In the genomic region with DNA sequence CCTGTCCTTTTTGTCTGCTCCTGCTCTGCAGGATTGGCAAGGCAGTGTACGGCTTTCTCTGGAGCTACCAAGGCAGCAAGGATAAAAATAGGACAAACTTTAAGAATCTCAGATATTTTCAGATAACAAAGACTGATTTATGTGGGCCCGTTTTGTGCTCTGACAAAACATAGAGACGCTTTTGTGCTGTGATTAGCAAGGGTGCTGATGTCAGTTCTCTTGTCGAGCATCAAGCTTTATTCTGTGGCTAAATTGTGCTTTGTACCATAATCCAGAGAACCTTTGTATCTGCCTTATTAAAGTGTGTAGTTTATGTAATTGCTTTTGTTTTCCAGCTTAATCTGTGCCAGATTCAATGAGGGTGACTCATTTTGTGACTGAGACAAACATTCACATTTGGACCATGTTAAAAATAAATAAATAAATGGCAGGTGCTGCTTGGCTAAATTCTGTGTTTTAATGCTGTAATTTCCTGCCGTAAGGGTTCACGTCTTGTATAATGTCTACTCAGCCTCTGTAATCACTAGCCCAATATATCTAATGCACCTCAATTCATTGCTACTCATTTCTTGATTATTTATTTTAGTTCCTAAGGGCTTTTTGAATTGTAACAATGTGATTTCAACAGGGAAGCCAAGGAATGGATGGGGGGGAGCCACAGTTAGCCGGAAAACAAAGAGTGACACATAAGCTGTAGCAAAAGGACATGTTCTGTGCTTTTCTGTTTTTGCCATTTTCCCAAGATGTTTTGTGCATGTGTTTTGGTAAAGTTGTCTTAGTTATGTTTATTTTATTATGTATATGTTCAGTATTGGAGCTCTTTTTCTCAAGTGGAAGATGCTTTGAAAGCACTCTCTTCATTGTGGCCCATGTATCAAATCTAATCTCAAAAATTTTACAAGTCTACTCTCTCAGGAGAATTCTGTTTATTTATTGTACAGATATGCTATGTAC, we compare ENCODE assay signal across 11 cellular contexts.
DNase-seq lines count a peak whose midpoint lies in the region; ATAC-seq, FAIRE-seq and TF ChIP-seq lines count a peak whose summit lies in the region.
"Had no signal": no experiment of that assay in that cellular context is flagged by ENCODE, and none has a peak within 500 bp of the region (broad histone marks: within the 10 kb centered on the region; RNA-seq: fewer than 3 reads in every experiment).

No MANE protein-coding gene starts in this region.

- no peaks in the 10 kb centered on the region for H3K27me3 ChIP-seq in colonic mucosa
- no peaks in the 10 kb centered on the region for H3K27me3 ChIP-seq in lung (ENCODE audit: control insufficient read depth, insufficient read depth)
- H3K27me3 ChIP-seq in thoracic aorta (replicated peaks; ENCODE audit: insufficient read depth), result no peaks in the 10 kb centered on the region
- H3K27me3 ChIP-seq in small intestine (ENCODE audit: control insufficient read depth in 2 of 2, insufficient read depth in 2 of 2, low read length in 2 of 2), result no peaks in the 10 kb centered on the region

- TF ChIP-seq CTCF in colonic mucosa (IDR thresholded peaks at IDR 0.05) (no peak), lung (IDR thresholded peaks at IDR 0.05; ENCODE audit: control extremely low read depth, extremely low read depth) (no peak), thoracic aorta (IDR thresholded peaks at IDR 0.05) (no peak)

- TF ChIP-seq POLR2A in GM12891 (IDR thresholded peaks at IDR 0.05; ENCODE audit: low read depth, low read length), result no peak

- no peaks in the 10 kb centered on the region for H3K36me3 ChIP-seq in colonic mucosa
- peaks cover 1 to 2% of the 10 kb centered on the region in 2 donors for H3K36me3 ChIP-seq in lung (ENCODE audit: control insufficient read depth in 2 of 2, insufficient read depth in 2 of 2, low read length in 2 of 2)
- H3K36me3 ChIP-seq in thoracic aorta, result peaks cover 4% of the 10 kb centered on the region
- no peaks in the 10 kb centered on the region for H3K36me3 ChIP-seq in small intestine (ENCODE audit: control insufficient read depth in 2 of 2, insufficient read depth in 2 of 2, low read length in 2 of 2)

- H3K4me1 ChIP-seq in colonic mucosa, result peaks cover 8% of the 10 kb centered on the region
- peaks cover 3 to 37% of the 10 kb centered on the region in 2 donors for H3K4me1 ChIP-seq in lung (ENCODE audit: control insufficient read depth in 2 of 2, insufficient read depth in 2 of 2, low read length in 2 of 2)
- peaks cover 23 to 61% of the 10 kb centered on the region in 2 donors for H3K4me1 ChIP-seq in thoracic aorta (ENCODE audit: control insufficient read depth in 1 of 2, low read depth in 2 of 2)
- H3K4me1 ChIP-seq in small intestine (ENCODE audit: control insufficient read depth in 2 of 2, insufficient read depth in 1 of 2, low read depth in 1 of 2, low read length in 1 of 2), result peaks cover 4 to 5% of the 10 kb centered on the region in 2 donors

- H3K9me3 ChIP-seq in colonic mucosa (no peaks in the 10 kb centered on the region), lung (ENCODE audit: control insufficient read depth in 2 of 2, insufficient read depth in 1 of 2, low read length in 1 of 2) (no peaks in the 10 kb centered on the region), thoracic aorta (no peaks in the 10 kb centered on the region), small intestine (ENCODE audit: control insufficient read depth, low read depth) (no peaks in the 10 kb centered on the region)

- intact Hi-C loops in colonic mucosa (cut with DNase I), result no loop called here

- ATAC-seq in lung (ENCODE audit: insufficient read depth, low FRiP score), result no peak
- peak; percentile 50 for ATAC-seq in thoracic aorta (ENCODE audit: insufficient number of reproducible peaks, low FRiP score, low read depth)
- no peak for ATAC-seq in HG02840 (IDR thresholded peaks at IDR 0.05; ENCODE audit: low FRiP score, unreplicated experiment)
- ATAC-seq: activated CD8-positive, alpha-beta T cell treated with anti-CD3 and anti-CD28 coated beads for 36 hours had no signal

- H3K9ac ChIP-seq in colonic mucosa (ENCODE audit: low read depth in 2 of 2, low read length in 2 of 2), result no peak overlapping the region

- peak in 2 of 3 experiments; percentile 77 to 90 for DNase-seq in NCI-H1417 (lab: John Stamatoyannopoulos, UW)
- no peak for DNase-seq in colonic mucosa
- DNase-seq in lung (ENCODE audit: low spot score), result no peak
- DNase-seq in thoracic aorta (ENCODE audit: low spot score), result no peak
- DNase-seq in GM12891 (ENCODE audit: insufficient read length, low spot score), result no peak
- no peak for DNase-seq in small intestine
- no peak for DNase-seq in activated CD8-positive, alpha-beta memory T cell treated with anti-CD3 and anti-CD28 coated beads, Interleukin-2, amount 50 U/mL, for 48 hours
- DNase-seq: activated CD8-positive, alpha-beta T cell treated with anti-CD3 and anti-CD28 coated beads for 36 hours; effector CD4-positive, alpha-beta T cell; nephron progenitor cell had no signal

- H3K4me3 ChIP-seq in colonic mucosa (no peak overlapping the region), lung (no peak overlapping the region), thoracic aorta (peak overlapping the region; percentile 12), small intestine (ENCODE audit: low read depth in 1 of 2, low read length in 2 of 2) (no peak overlapping the region)

- FAIRE-seq in GM12891 (lab: Jason Lieb, UNC) (no peak), small intestine (lab: Jason Lieb, UNC) (no peak)

- 41 to 60% methylated on average over 7 of the region's 7 CpGs for WGBS in lung, 2 donors
- WGBS in small intestine, 3 donors, result 36 to 45% (median 39%) methylated on average over 7 of the region's 7 CpGs

- H3K27ac ChIP-seq in colonic mucosa (peak overlapping the region; percentile 16), lung (ENCODE audit: low read depth in 1 of 2, low read length in 1 of 2) (peak overlapping the region; percentile 22 to 70), thoracic aorta (peak overlapping the region; percentile 43 to 57), small intestine (ENCODE audit: low read depth in 1 of 2, low read length in 1 of 2) (peak overlapping the region in 1 of 2 donors; percentile 62)

TF ChIP-seq in GM12891, 5 proteins besides CTCF, POLR2A, EP300 and RAD21:
- TF ChIP-seq TAF1 (IDR thresholded peaks at IDR 0.05; ENCODE audit: low read depth, low read length) (no peak), POU2F2 (IDR thresholded peaks at IDR 0.05; ENCODE audit: low read depth, low read length) (no peak), SPI1 (IDR thresholded peaks at IDR 0.05; ENCODE audit: low read depth, low read length) (no peak), PAX5 (IDR thresholded peaks at IDR 0.05; ENCODE audit: insufficient read depth, low read length, severe bottlenecking) (no peak), POLR2AphosphoS5 (IDR thresholded peaks at IDR 0.05; ENCODE audit: low read depth, low read length) (no peak)
TF ChIP-seq in GM12891: peak in this region for 0.

Comparison
In these comparisons a context has a peak if more than half of its experiments do, and no peak if none do; other contexts are left out.
1. DNase-seq: peak in NCI-H1417 (2 of 3); none in colonic mucosa (single experiment), lung (single experiment), thoracic aorta (single experiment), GM12891 (single experiment), small intestine (single experiment) and activated CD8-positive, alpha-beta memory T cell treated with anti-CD3 and anti-CD28 coated beads, Interleukin-2, amount 50 U/mL, for 48 hours (single experiment).